In genomic region chr22:29044657-29045176, GRCh38 we compare ENCODE assay signal across 11 cellular contexts. TPM values are rescaled to one million over a fixed set of nuclear protein-coding genes. Genes with fewer than 3 reads are reported as not detected.
DNase-seq lines count a peak whose midpoint lies in the region; ATAC-seq and TF ChIP-seq lines count a peak whose summit lies in the region.
"Had no signal": no experiment of that assay in that cellular context is flagged by ENCODE, and none has a peak within 500 bp of the region (broad histone marks: within the 10 kb centered on the region; RNA-seq: fewer than 3 reads in every experiment).

No MANE protein-coding gene starts in this region.

- ATAC-seq in sciatic nerve (peak; percentile 21), HG03520 (IDR thresholded peaks at IDR 0.05; ENCODE audit: unreplicated experiment) (no peak)

- intact Hi-C loops in sciatic nerve (cut with DNase I): loop anchor here (5.0 kb wide), 1 partner anchor 187 kb away; no protein-coding TSS in a partner anchor

- TF ChIP-seq CTCF in WI38 (IDR thresholded peaks at IDR 0.05; ENCODE audit: low read depth, low read length) (no peak), fibroblast of mammary gland (conservative IDR thresholded peaks at IDR 0.05; ENCODE audit: control insufficient read depth, insufficient read depth, low read depth, low read length) (no peak)

- H3K4me3 ChIP-seq in WI38 (ENCODE audit: low read depth, low read length) (peak overlapping the region; percentile 19; the same call in 1 of the 2 replicates), fibroblast of mammary gland (ENCODE audit: control insufficient read depth, low read depth, low read length) (no peak overlapping the region)

- DNase-seq in EL: peak; percentile 84
- DNase-seq in fibroblast of mammary gland (ENCODE audit: low read depth): peak; percentile 88
- no peak for DNase-seq in sciatic nerve (ENCODE audit: low spot score)
- no peak for DNase-seq in medulla oblongata (ENCODE audit: extremely low spot score)
- DNase-seq in NOMO-1 (lab: John Stamatoyannopoulos, UW; ENCODE audit: unreplicated experiment in 2 of 2): no peak
- no peak for DNase-seq in cerebellar nuclear complex (lab: John Stamatoyannopoulos, UW)
- DNase-seq: activated CD4-positive, alpha-beta T cell treated with anti-CD3 and anti-CD28 coated beads, Interleukin-2, amount 50 U/mL, for 1 hour; activated naive CD8-positive, alpha-beta T cell treated with anti-CD3 and anti-CD28 coated beads, Interleukin-2, amount 10 ng/mL, durations not matched to agents 7 days and 5 days; CD4-positive, CD25-positive, alpha-beta regulatory T cell had no signal

RNA-seq across cellular contexts. Expression of gene C22orf31, which starts 16.9 kb away (rescaled TPM):
- not detected for total RNA-seq in sciatic nerve
- total RNA-seq: activated naive CD8-positive, alpha-beta T cell treated with anti-CD3 and anti-CD28 coated beads, Interleukin-2, amount 10 ng/mL, durations not matched to agents 7 days and 5 days; CD4-positive, CD25-positive, alpha-beta regulatory T cell had no signal

RNA-seq across cellular contexts. Expression of gene KREMEN1, which starts 28.1 kb away (rescaled TPM):
- 21.5 TPM for total RNA-seq in sciatic nerve

Comparison
In these comparisons a context has a peak if more than half of its experiments do, and no peak if none do; other contexts are left out.
1. DNase-seq: peak in EL (single experiment) and fibroblast of mammary gland (single experiment); none in sciatic nerve (single experiment), medulla oblongata (single experiment), NOMO-1 (0 of 2) and cerebellar nuclear complex (0 of 2).